In genomic region chr22:28052818-28053217, GRCh38 we compare ENCODE assay signal across 21 cellular contexts.
DNase-seq lines count a peak whose midpoint lies in the region; ATAC-seq and TF ChIP-seq lines count a peak whose summit lies in the region.
"Had no signal": no experiment of that assay in that cellular context is flagged by ENCODE, and none has a peak within 500 bp of the region (broad histone marks: within the 10 kb centered on the region; RNA-seq: fewer than 3 reads in every experiment).

No MANE protein-coding gene starts in this region.

- H3K4me3 Mint-ChIP-seq in endodermal cell, result no peak overlapping the region

- ATAC-seq in GM19324 (IDR thresholded peaks at IDR 0.05; ENCODE audit: low FRiP score, unreplicated experiment) (no peak), upper lobe of left lung (ENCODE audit: low FRiP score in 2 of 2) (no peak), GM19328 (IDR thresholded peaks at IDR 0.05; ENCODE audit: unreplicated experiment) (no peak)
- ATAC-seq: HepG2, mucosa of descending colon, Right ventricle myocardium inferior had no signal

- no peak overlapping the region for H3K4me3 ChIP-seq in endodermal cell (ENCODE audit: low read length)
- H3K4me3 ChIP-seq in upper lobe of left lung, result no peak overlapping the region
- H3K4me3 ChIP-seq: BLaER1 treated with 17β-estradiol and CSF1 and Interleukin-3, amounts not matched to agents 10 nM and 100 nM; left ventricle myocardium inferior; mucosa of descending colon had no signal

- H3K27ac ChIP-seq in endodermal cell (ENCODE audit: low read depth, low read length) (peak overlapping the region; percentile 82), upper lobe of left lung (peak overlapping the region in 1 of 4 donors; percentile 30)
- H3K27ac ChIP-seq: BLaER1 treated with 17β-estradiol and CSF1 and Interleukin-3, amounts not matched to agents 10 nM and 100 nM had no signal

- H3K27ac Mint-ChIP-seq in endodermal cell, result no peak overlapping the region

- H3K27me3 ChIP-seq in endodermal cell (ENCODE audit: control insufficient read depth, insufficient read depth, low read length, poor library complexity, severe bottlenecking) (no peaks in the 10 kb centered on the region), upper lobe of left lung (no peaks in the 10 kb centered on the region)
- H3K27me3 ChIP-seq: BLaER1 treated with 17β-estradiol and CSF1 and Interleukin-3, amounts not matched to agents 10 nM and 100 nM had no signal

- H3K9ac ChIP-seq in endodermal cell (ENCODE audit: extremely low read depth, low read length, poor library complexity, severe bottlenecking), result no peak overlapping the region
- H3K9ac ChIP-seq: BLaER1 treated with 17β-estradiol and CSF1 and Interleukin-3, amounts not matched to agents 10 nM and 100 nM had no signal

- H3K27me3 Mint-ChIP-seq in endodermal cell (ENCODE audit: insufficient read depth), result no peaks in the 10 kb centered on the region

- H3K4me1 ChIP-seq in endodermal cell (ENCODE audit: control insufficient read depth, insufficient read depth, low read length) (no peaks in the 10 kb centered on the region), upper lobe of left lung (peaks cover 9 to 26% (median 15%) of the 10 kb centered on the region in 4 donors)
- H3K4me1 ChIP-seq: BLaER1 treated with 17β-estradiol and CSF1 and Interleukin-3, amounts not matched to agents 10 nM and 100 nM had no signal

- H3K9me3 Mint-ChIP-seq in endodermal cell, result no peaks in the 10 kb centered on the region

- H3K9me3 ChIP-seq in endodermal cell (ENCODE audit: control insufficient read depth, low read length), result no peaks in the 10 kb centered on the region
- H3K9me3 ChIP-seq in upper lobe of left lung, result no peaks in the 10 kb centered on the region
- H3K9me3 ChIP-seq: BLaER1 treated with 17β-estradiol and CSF1 and Interleukin-3, amounts not matched to agents 10 nM and 100 nM; left ventricle myocardium inferior; mucosa of descending colon had no signal

- 68 to 86% methylated on average over 9 of the region's 9 CpGs for WGBS in endodermal cell (ENCODE audit: insufficient coverage in 1 of 2, insufficient read length in 1 of 2), 2 experiments
- WGBS in upper lobe of left lung, 2 donors, result 85 to 87% methylated on average over 9 of the region's 9 CpGs

- no peak for TF ChIP-seq POLR2A in upper lobe of left lung (IDR thresholded peaks at IDR 0.05)
- TF ChIP-seq POLR2A in erythroblast (IDR thresholded peaks at IDR 0.05; ENCODE audit: low read length), result no peak

- H3K4me1 Mint-ChIP-seq in endodermal cell, result peaks cover 4% of the 10 kb centered on the region

- no peaks in the 10 kb centered on the region for H3K36me3 Mint-ChIP-seq in endodermal cell (ENCODE audit: low read depth)

- TF ChIP-seq CTCF in endodermal cell (conservative IDR thresholded peaks at IDR 0.05) (peak; percentile 15), upper lobe of left lung (IDR thresholded peaks at IDR 0.05) (no peak)

- no peak for TF ChIP-seq EP300 in upper lobe of left lung (IDR thresholded peaks at IDR 0.05)

- DNase-seq in DMS153 (lab: John Stamatoyannopoulos, UW) (peak; percentile 69), NCI-H1417 (lab: John Stamatoyannopoulos, UW) (peak; percentile 44 to 78 (median 59)), NCI-H345 (lab: John Stamatoyannopoulos, UW) (peak; percentile 73), endodermal cell (no peak), upper lobe of left lung (no peak), erythroblast (lab: John Stamatoyannopoulos, UW) (no peak)
- DNase-seq: activated CD4-positive, alpha-beta T cell treated with anti-CD3 and anti-CD28 coated beads, Interleukin-2, amount 50 U/mL, for 4 hours; activated naive CD4-positive, alpha-beta T cell; aorta; GDM1; HCEC 1CT; head of caudate nucleus; left ventricle myocardium inferior; mucosa of descending colon; NCI-H510A treated with DMSO at 0.1 percent for 48 hours; nucleus accumbens had no signal

- H3K36me3 ChIP-seq in endodermal cell (ENCODE audit: control insufficient read depth, insufficient read depth, low read length), result no peaks in the 10 kb centered on the region
- H3K36me3 ChIP-seq in upper lobe of left lung, result no peaks in the 10 kb centered on the region
- H3K36me3 ChIP-seq: BLaER1 treated with 17β-estradiol and CSF1 and Interleukin-3, amounts not matched to agents 10 nM and 100 nM; left ventricle myocardium inferior had no signal

Comparison
In these comparisons a context has a peak if more than half of its experiments do, and no peak if none do; other contexts are left out.
1. DNase-seq: peak in DMS153 (single experiment), NCI-H1417 (3 of 3) and NCI-H345 (single experiment); none in endodermal cell (single experiment), upper lobe of left lung (0 of 2) and erythroblast (0 of 2).